1 cellular context compared by ENCODE assay signal in the genomic region with DNA sequence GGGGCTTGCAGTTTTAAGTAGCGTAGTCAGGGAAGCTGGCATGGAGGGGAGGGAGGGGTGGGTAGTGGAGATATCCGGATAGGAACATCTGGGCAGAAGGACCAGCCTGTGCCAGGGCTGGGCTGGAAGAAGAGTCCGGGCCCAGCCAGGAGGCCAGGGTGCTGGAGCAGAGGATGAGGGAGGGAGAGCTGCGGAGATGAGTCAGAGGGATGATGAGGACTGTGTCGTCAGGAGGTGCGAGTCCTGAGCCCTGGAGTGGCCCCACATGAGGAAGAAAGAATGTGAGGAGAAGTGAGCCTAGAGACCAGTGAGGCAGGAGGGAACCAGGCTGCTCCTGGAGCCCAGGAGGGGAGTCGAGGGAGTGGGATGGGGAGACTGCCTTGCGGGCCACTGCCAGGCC.
TF ChIP-seq lines count a peak whose summit lies in the region.

No MANE protein-coding gene starts in this region.

TF ChIP-seq in HEK293, 187 proteins besides CTCF, POLR2A, EP300 and RAD21 (continued from another document):
- TF ChIP-seq PRDM2 (tag by site-specific recombination; IDR thresholded peaks at IDR 0.05; ENCODE audit: borderline replicate concordance) (no peak), ZSCAN18 (tag by site-specific recombination; IDR thresholded peaks at IDR 0.05) (no peak), ZNF157 (tag by site-specific recombination; IDR thresholded peaks at IDR 0.05) (no peak), ZNF623 (tag by site-specific recombination; IDR thresholded peaks at IDR 0.05) (no peak), ZNF768 (tag by site-specific recombination; IDR thresholded peaks at IDR 0.05) (no peak), YY1 (tag by site-specific recombination; IDR thresholded peaks at IDR 0.05) (no peak), ZNF501 (tag by site-specific recombination; IDR thresholded peaks at IDR 0.05) (no peak), ZNF692 (tag by site-specific recombination; IDR thresholded peaks at IDR 0.05) (peak; percentile 47; the same call in 1 of the 2 replicates), ZNF513 (tag by site-specific recombination; IDR thresholded peaks at IDR 0.05) (no peak), ZNF629 (tag by site-specific recombination; IDR thresholded peaks at IDR 0.05) (0 out of 2 replicates have a peak, but pooled peaks have one; percentile 35), HOXA7 (CRISPR knock-in tag; IDR thresholded peaks at IDR 0.05; ENCODE audit: borderline replicate concordance) (no peak), ZNF354C (tag by site-specific recombination; IDR thresholded peaks at IDR 0.05; ENCODE audit: borderline replicate concordance, low read depth) (no peak), ZNF530 (tag by site-specific recombination; IDR thresholded peaks at IDR 0.05; ENCODE audit: low read depth) (no peak), ZBTB21 (tag by site-specific recombination; IDR thresholded peaks at IDR 0.05) (0 out of 2 replicates have a peak, but pooled peaks have one; percentile 51), ZNF626 (tag by site-specific recombination; IDR thresholded peaks at IDR 0.05) (no peak), ZNF580 (tag by site-specific recombination; IDR thresholded peaks at IDR 0.05) (no peak), ZFP69B (tag by site-specific recombination; IDR thresholded peaks at IDR 0.05) (peak; percentile 66), ZNF324 (tag by site-specific recombination; IDR thresholded peaks at IDR 0.05) (no peak), ZNF600 (tag by site-specific recombination; IDR thresholded peaks at IDR 0.05) (0 out of 2 replicates have a peak, but pooled peaks have one; percentile 25)
